ENCODE assay signal across 8 cellular contexts in the genomic region with DNA sequence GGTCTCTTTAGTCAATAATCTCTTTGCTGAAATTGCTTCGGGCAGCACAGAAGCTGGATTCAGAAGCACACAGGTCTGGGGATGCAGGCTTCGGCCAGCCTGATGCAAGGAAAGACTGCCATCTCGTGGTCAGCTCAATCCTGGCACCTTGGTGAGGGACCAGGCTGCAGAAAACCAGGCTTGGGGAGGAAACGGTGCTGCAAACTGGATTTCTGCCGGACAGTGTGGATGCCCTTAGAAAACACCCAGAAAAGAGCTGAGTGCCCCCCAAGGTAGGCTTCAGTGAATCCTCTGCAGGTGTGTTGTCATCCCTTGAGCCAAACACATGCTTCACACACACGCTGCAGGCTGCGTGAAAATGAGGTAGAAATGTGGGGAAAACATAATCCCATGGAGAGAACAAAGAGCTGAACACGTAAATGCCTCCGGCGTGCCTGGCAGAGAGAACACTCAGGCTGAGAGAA.
DNase-seq lines count a peak whose midpoint lies in the region; ATAC-seq and TF ChIP-seq lines count a peak whose summit lies in the region.

No MANE protein-coding gene starts in this region.

- peak; percentile 50 for DNase-seq in 8988T
- peak; percentile 36 for DNase-seq in NT2/D1 (ENCODE audit: low read depth, low spot score)
- peak; percentile 46 to 54 for DNase-seq in activated T-cell treated with anti-CD3 and anti-CD28 coated beads, Interleukin-2, amount 50 U/mL, for 72 hours
- DNase-seq in foreskin keratinocyte: peak; percentile 3 to 27
- DNase-seq in progenitor cell of endocrine pancreas (ENCODE audit: low spot score, unreplicated experiment): peak; percentile 66

- peak; percentile 89 for TF ChIP-seq CTCF in GM12872 (IDR thresholded peaks at IDR 0.05; ENCODE audit: insufficient read depth, low read depth, low read length)
- TF ChIP-seq CTCF in foreskin keratinocyte (conservative IDR thresholded peaks at IDR 0.05): peak; percentile 72
- TF ChIP-seq CTCF in progenitor cell of endocrine pancreas (IDR thresholded peaks at IDR 0.05; ENCODE audit: unreplicated experiment): peak; percentile 89

- H3K4me1 ChIP-seq in NT2/D1 (ENCODE audit: insufficient read depth, insufficient read length): no peaks in the 10 kb centered on the region
- no peaks in the 10 kb centered on the region for H3K4me1 ChIP-seq in foreskin keratinocyte

- no peak overlapping the region for H3K4me3 Mint-ChIP-seq in activated T-cell treated with anti-CD3 and anti-CD28 coated beads, Interleukin-2, amount 50 U/mL, for 72 hours
- peak overlapping the region; percentile 25 for H3K4me3 Mint-ChIP-seq in progenitor cell of endocrine pancreas (ENCODE audit: low read depth)

- H3K9me3 Mint-ChIP-seq in activated T-cell treated with anti-CD3 and anti-CD28 coated beads, Interleukin-2, amount 50 U/mL, for 72 hours: peaks cover 0 to 1% of the 10 kb centered on the region in 2 donors
- H3K9me3 Mint-ChIP-seq in progenitor cell of endocrine pancreas (ENCODE audit: low read depth): no peaks in the 10 kb centered on the region

- no peaks in the 10 kb centered on the region for H3K9me3 ChIP-seq in NT2/D1 (ENCODE audit: insufficient read depth, low read length)

- no peak overlapping the region for H3K9ac ChIP-seq in NT2/D1 (ENCODE audit: insufficient read length, low read depth)

- H3K27me3 ChIP-seq in NT2/D1 (ENCODE audit: insufficient read depth, insufficient read length) (peaks cover 5% of the 10 kb centered on the region), foreskin keratinocyte (no peaks in the 10 kb centered on the region)

- H3K4me3 ChIP-seq in NT2/D1 (ENCODE audit: insufficient read length, low read depth): no peak overlapping the region

- no peak overlapping the region for H3K27ac ChIP-seq in foreskin keratinocyte

- ATAC-seq in HG03432 (IDR thresholded peaks at IDR 0.05; ENCODE audit: unreplicated experiment) (peak; percentile 76), foreskin keratinocyte (peak; percentile 80), GM21737 (IDR thresholded peaks at IDR 0.05; ENCODE audit: unreplicated experiment) (no peak)
- ATAC-seq in activated T-cell treated with anti-CD3 and anti-CD28 coated beads, Interleukin-2, amount 50 U/mL, for 72 hours (replicated peaks in 1 of 2): peak in 1 of 2 donors; percentile 47

- no peaks in the 10 kb centered on the region for H3K4me1 Mint-ChIP-seq in activated T-cell treated with anti-CD3 and anti-CD28 coated beads, Interleukin-2, amount 50 U/mL, for 72 hours (ENCODE audit: low read depth)
- peaks cover 10% of the 10 kb centered on the region for H3K4me1 Mint-ChIP-seq in progenitor cell of endocrine pancreas (ENCODE audit: low read depth)

- H3K36me3 ChIP-seq in NT2/D1 (ENCODE audit: insufficient read depth, insufficient read length, low read length): no peaks in the 10 kb centered on the region

- H3K36me3 Mint-ChIP-seq in activated T-cell treated with anti-CD3 and anti-CD28 coated beads, Interleukin-2, amount 50 U/mL, for 72 hours (ENCODE audit: insufficient read depth in 2 of 2): no peaks in the 10 kb centered on the region
- H3K36me3 Mint-ChIP-seq in progenitor cell of endocrine pancreas (ENCODE audit: insufficient read depth): no peaks in the 10 kb centered on the region

- H3K27ac Mint-ChIP-seq in activated T-cell treated with anti-CD3 and anti-CD28 coated beads, Interleukin-2, amount 50 U/mL, for 72 hours: no peak overlapping the region
- H3K27ac Mint-ChIP-seq in progenitor cell of endocrine pancreas: no peak overlapping the region

- H3K27me3 Mint-ChIP-seq in activated T-cell treated with anti-CD3 and anti-CD28 coated beads, Interleukin-2, amount 50 U/mL, for 72 hours (ENCODE audit: low read depth): peaks cover 15% of the 10 kb centered on the region
- H3K27me3 Mint-ChIP-seq in progenitor cell of endocrine pancreas: peaks cover 52% of the 10 kb centered on the region

Comparison
In these comparisons a context has a peak if more than half of its experiments do, and no peak if none do; other contexts are left out.
1. DNase-seq: peak in every context shown above with its lines; median percentile 66 in progenitor cell of endocrine pancreas; 50 in 8988T; 50 in activated T-cell treated with anti-CD3 and anti-CD28 coated beads, Interleukin-2, amount 50 U/mL, for 72 hours; 36 in NT2/D1; 15 in foreskin keratinocyte.